Comparison of ENCODE assay signal across 19 cellular contexts in genomic region chr19:682678-683320, GRCh38. TPM values are rescaled to one million over a fixed set of nuclear protein-coding genes. Genes with fewer than 3 reads are reported as not detected.
"Had no signal": no experiment of that assay in that cellular context is flagged by ENCODE, and none has a peak within 500 bp of the region (broad histone marks: within the 10 kb centered on the region; RNA-seq: fewer than 3 reads in every experiment).

No MANE protein-coding gene starts in this region.

- H3K27ac ChIP-seq: esophagus squamous epithelium, parathyroid adenoma, vagina had no signal

- H3K9me3 Mint-ChIP-seq: activated CD4-positive, alpha-beta memory T cell treated with anti-CD3 and anti-CD28 coated beads for 36 hours; neural crest cell had no signal

- H3K9me3 ChIP-seq: esophagus squamous epithelium, tibial nerve, vagina had no signal

- H3K4me3 Mint-ChIP-seq: activated CD4-positive, alpha-beta memory T cell treated with anti-CD3 and anti-CD28 coated beads for 36 hours; activated naive CD8-positive, alpha-beta T cell had no signal

- H3K9ac ChIP-seq: parathyroid adenoma had no signal

- H3K27me3 Mint-ChIP-seq: activated naive CD8-positive, alpha-beta T cell had no signal

- H3K4me3 ChIP-seq: esophagus squamous epithelium, tibial nerve, vagina had no signal

- DNase-seq: activated CD4-positive, alpha-beta memory T cell treated with anti-CD3 and anti-CD28 coated beads for 36 hours; dermis blood vessel endothelial cell; effector memory CD4-positive, alpha-beta T cell; esophagus squamous epithelium; midbrain; stimulated activated CD4-positive, alpha-beta T cell treated with anti-CD3 and anti-CD28 coated beads, Interleukin-1b, Interleukin-23, amount 100 ng/mL, for 48 hours; stimulated activated CD8-positive, alpha-beta memory T cell treated with anti-CD3 and anti-CD28 coated beads, Interleukin-4, amount 100 ng/mL, for 48 hours; stimulated activated naive CD4-positive, alpha-beta T cell; substantia nigra; SW 1271; T-helper 2 cell had no signal

- H3K27ac Mint-ChIP-seq: activated CD4-positive, alpha-beta memory T cell treated with anti-CD3 and anti-CD28 coated beads for 36 hours had no signal

- H3K36me3 ChIP-seq: esophagus squamous epithelium, vagina had no signal

- H3K36me3 Mint-ChIP-seq: activated CD4-positive, alpha-beta memory T cell treated with anti-CD3 and anti-CD28 coated beads for 36 hours; activated naive CD8-positive, alpha-beta T cell had no signal

- H2AFZ ChIP-seq: parathyroid adenoma had no signal

- H3K27me3 ChIP-seq: tibial nerve, vagina had no signal

- H3K79me2 ChIP-seq: parathyroid adenoma had no signal

RNA-seq across cellular contexts. Expression of gene PRSS57, which starts 12.5 kb away (rescaled TPM):
- total RNA-seq: activated CD4-positive, alpha-beta memory T cell treated with anti-CD3 and anti-CD28 coated beads for 36 hours; bronchial epithelial cell; chondrocyte; dermis blood vessel endothelial cell; esophagus squamous epithelium; lung microvascular endothelial cell; neural crest cell; tibial nerve; vagina had no signal

RNA-seq across cellular contexts. Expression of gene FGF22, which starts 43.1 kb away (rescaled TPM):
- total RNA-seq: bronchial epithelial cell, chondrocyte, dermis blood vessel endothelial cell, lung microvascular endothelial cell, vagina had no signal
